ENCODE assay signal across 10 cellular contexts in the genomic region with DNA sequence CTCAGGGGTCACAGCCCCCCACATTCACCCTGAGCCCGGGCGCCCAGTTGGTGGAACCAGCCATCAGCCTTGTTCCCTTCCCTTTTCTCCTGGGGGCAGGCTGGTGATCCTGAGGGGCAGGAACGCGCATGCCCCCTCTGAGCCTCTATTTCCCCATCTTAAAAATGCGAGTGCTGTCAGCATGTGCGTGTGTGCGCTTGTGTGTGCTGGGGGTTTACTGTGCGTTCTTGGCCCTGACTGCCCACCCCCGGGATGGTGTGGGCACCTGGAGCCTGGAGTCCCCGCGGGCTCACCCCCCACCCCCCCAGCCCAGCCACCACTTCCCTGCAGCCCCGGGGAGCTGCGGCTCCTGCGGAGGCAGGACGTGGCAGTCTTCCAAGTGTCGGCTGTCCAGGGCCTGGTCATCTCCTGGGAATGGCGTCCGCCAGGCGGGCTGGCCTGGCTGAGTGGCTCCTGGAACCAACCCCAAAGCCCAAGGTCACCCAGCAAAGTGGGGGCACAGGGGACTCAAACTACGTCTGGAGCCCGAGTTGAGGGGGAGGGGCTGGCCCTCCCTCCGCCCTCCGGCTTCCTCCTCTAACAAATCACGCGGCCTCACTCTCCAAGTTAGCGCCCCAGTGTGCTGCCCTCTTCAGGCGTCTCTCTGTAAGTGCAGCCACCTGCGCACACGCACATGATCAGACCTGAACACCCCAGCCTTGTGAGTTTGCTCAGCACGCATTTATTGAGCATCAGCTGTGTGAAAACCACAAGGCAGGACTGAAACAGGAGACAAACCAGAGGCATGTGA. TPM values are rescaled to one million over a fixed set of nuclear protein-coding genes. Genes with fewer than 3 reads are reported as not detected.
DNase-seq lines count a peak whose midpoint lies in the region; ATAC-seq, FAIRE-seq and TF ChIP-seq lines count a peak whose summit lies in the region.
"Not testable (repeated sequence)": the region's sequence is repeated elsewhere in the genome, so short reads cannot be mapped to it uniquely, and the experiment has no call there.
"Had no signal": no experiment of that assay in that cellular context is flagged by ENCODE, and none has a peak within 500 bp of the region (broad histone marks: within the 10 kb centered on the region; RNA-seq: fewer than 3 reads in every experiment).

No MANE protein-coding gene starts in this region.

- not testable (repeated sequence) for H3K9me3 Mint-ChIP-seq in WTC11

- H3K4ac ChIP-seq in trophoblast cell (ENCODE audit: low read depth, low read length) = not testable (repeated sequence)

- not testable (repeated sequence) for H2BK12ac ChIP-seq in trophoblast cell (ENCODE audit: low read length)

- not testable (repeated sequence) for H2BK5ac ChIP-seq in trophoblast cell (ENCODE audit: low read depth, low read length, poor library complexity)

- H3K9ac ChIP-seq in keratinocyte (ENCODE audit: control insufficient read depth, extremely low read depth, insufficient read depth, low read length); trophoblast cell (ENCODE audit: low read length): not testable (repeated sequence)

- H3K27me3 Mint-ChIP-seq in WTC11 (ENCODE audit: low read depth) = not testable (repeated sequence)

- not testable (repeated sequence) for TF ChIP-seq CTCF in WTC11 (IDR thresholded peaks at IDR 0.05); bronchial epithelial cell (IDR thresholded peaks at IDR 0.05; ENCODE audit: insufficient read depth, low read length, severe bottlenecking); keratinocyte (optimal IDR thresholded peaks at IDR 0.05 in 1 of 3, IDR thresholded peaks at IDR 0.05 in 1 of 3, conservative IDR thresholded peaks at IDR 0.05 in 1 of 3; ENCODE audit: extremely low read depth in 1 of 3, insufficient read depth in 2 of 3, low read length in 3 of 3)

- H4K91ac ChIP-seq in trophoblast cell (ENCODE audit: low read depth, low read length) = peak overlapping the region; percentile 73

- H2AK5ac ChIP-seq in trophoblast cell (ENCODE audit: low read length) = not testable (repeated sequence)

- H3K9me3 ChIP-seq in keratinocyte (ENCODE audit: control insufficient read depth, low read depth, low read length); trophoblast cell (ENCODE audit: insufficient read depth, low read depth, low read length): not testable (repeated sequence)

- DNase-seq in WTC11 (ENCODE audit: low spot score); bronchial epithelial cell (ENCODE audit: low read depth); keratinocyte (ENCODE audit: low read depth, low spot score); trophoblast cell: not testable (repeated sequence)

- H3K36me3 ChIP-seq in bronchial epithelial cell (ENCODE audit: control insufficient read depth, insufficient read depth, low read length); keratinocyte (ENCODE audit: control insufficient read depth in 2 of 2, extremely low read depth in 1 of 2, insufficient read depth in 2 of 2, low read length in 2 of 2); trophoblast cell (ENCODE audit: control insufficient read depth in 1 of 2, insufficient read depth in 2 of 2, low read length in 2 of 2): not testable (repeated sequence)

- H3K18ac ChIP-seq in trophoblast cell (ENCODE audit: low read length) = not testable (repeated sequence)

- POLR2A ChIA-PET in WTC11 (lab: Charles Lee) = not testable (repeated sequence)

- not testable (repeated sequence) for H3K36me3 Mint-ChIP-seq in WTC11

- H3K4me1 Mint-ChIP-seq in WTC11 = not testable (repeated sequence)

- H3K79me2 ChIP-seq in keratinocyte (ENCODE audit: control insufficient read depth, insufficient read depth, low read length); trophoblast cell (ENCODE audit: control insufficient read depth, insufficient read depth, low read length, poor library complexity): not testable (repeated sequence)

- WGBS in trophoblast cell (ENCODE audit: extremely low coverage, insufficient coverage, insufficient read length) = no CpG with 5 or more reads among the region's 30 CpGs

- CTCF ChIA-PET in WTC11 (lab: Charles Lee) = not testable (repeated sequence)

- H4K12ac ChIP-seq in trophoblast cell (ENCODE audit: low read depth, low read length) = not testable (repeated sequence)

- not testable (repeated sequence) for H3K9me1 ChIP-seq in keratinocyte (ENCODE audit: control insufficient read depth, extremely low read depth, insufficient read depth, low read length)

- not testable (repeated sequence) for H3K14ac ChIP-seq in trophoblast cell (ENCODE audit: low read length)

- not testable (repeated sequence) for H4K20me1 ChIP-seq in keratinocyte (ENCODE audit: control insufficient read depth, extremely low read depth, insufficient read depth, low read length)

- not testable (repeated sequence) for H3K4me2 ChIP-seq in keratinocyte (ENCODE audit: control insufficient read depth, extremely low read depth, insufficient read depth, low read depth, low read length); trophoblast cell (ENCODE audit: low read length)

- H2AFZ ChIP-seq in keratinocyte (ENCODE audit: control insufficient read depth, low read length); trophoblast cell (ENCODE audit: insufficient read depth, low read length, poor library complexity): not testable (repeated sequence)

- not testable (repeated sequence) for H3K4me1 ChIP-seq in keratinocyte (ENCODE audit: control insufficient read depth, extremely low read depth, insufficient read depth, low read length); trophoblast cell (ENCODE audit: control insufficient read depth in 1 of 2, insufficient read depth in 2 of 2, low read length in 2 of 2)

- ATAC-seq in GM18858 (IDR thresholded peaks at IDR 0.05; ENCODE audit: unreplicated experiment) (peak; percentile 35), GM21786 (IDR thresholded peaks at IDR 0.05; ENCODE audit: unreplicated experiment) (peak; percentile 64), HG03280 (IDR thresholded peaks at IDR 0.05; ENCODE audit: unreplicated experiment) (peak; percentile 55), WTC11 (peak; percentile 76)

- not testable (repeated sequence) for H3K27ac Mint-ChIP-seq in WTC11

- H3K27ac ChIP-seq in keratinocyte (ENCODE audit: control insufficient read depth, insufficient read depth, low read length); trophoblast cell (ENCODE audit: low read depth, low read length): not testable (repeated sequence)

- H3K4me3 Mint-ChIP-seq in WTC11 = not testable (repeated sequence)

- H3K27me3 ChIP-seq in bronchial epithelial cell (ENCODE audit: control insufficient read depth, insufficient read depth, low read length); keratinocyte (ENCODE audit: control insufficient read depth, extremely low read depth, insufficient read depth, low read length); trophoblast cell (ENCODE audit: insufficient read depth, low read length): not testable (repeated sequence)

- not testable (repeated sequence) for H3K23ac ChIP-seq in trophoblast cell (ENCODE audit: low read length)

- H2BK120ac ChIP-seq in trophoblast cell (ENCODE audit: insufficient read depth, low read length, poor library complexity) = not testable (repeated sequence)

- H4K8ac ChIP-seq in trophoblast cell (ENCODE audit: low read depth, low read length) = peak overlapping the region; percentile 70

- H3K79me1 ChIP-seq in trophoblast cell (ENCODE audit: low read length) = not testable (repeated sequence)

- not testable (repeated sequence) for H3K4me3 ChIP-seq in bronchial epithelial cell (ENCODE audit: low read depth, low read length); keratinocyte (ENCODE audit: control insufficient read depth in 2 of 3, extremely low read depth in 1 of 3, insufficient read depth in 2 of 3, low read depth in 1 of 3, low read length in 3 of 3); trophoblast cell (ENCODE audit: low read depth, low read length)

- FAIRE-seq in bronchial epithelial cell (lab: Jason Lieb, UNC) = peak; percentile 88
- peak; percentile 48 for FAIRE-seq in keratinocyte (lab: Jason Lieb, UNC)

- dilution Hi-C loops in keratinocyte (cut with MboI; ENCODE audit: extremely low pct_ligation_motif_present, low sequenced_read_pairs) = not testable (repeated sequence)

RNA-seq across cellular contexts. Expression of a gene that starts 14.2 kb away (rescaled TPM):
- total RNA-seq in WTC11 (2021) (0.50 to 0.60 TPM (median 0.55 TPM) in 3 replicates), bronchial epithelial cell (not detected in 2 replicates)
- not detected in 3 replicates for polyA plus RNA-seq in keratinocyte
- not detected for polyA plus RNA-seq in keratinocyte (2011; ENCODE audit: low read depth)
- not detected in 2 replicates for polyA plus RNA-seq in keratinocyte (2011; cell fraction: cytosol; rRNA removed)
- polyA plus RNA-seq in keratinocyte (2011; cell fraction: nucleus; rRNA removed) = not detected in 2 replicates
- polyA plus RNA-seq in keratinocyte (2012; ENCODE audit: low replicate concordance) = not detected in 2 replicates
- polyA minus RNA-seq in keratinocyte = not detected in 3 replicates
- not detected for polyA minus RNA-seq in keratinocyte (2011; cell fraction: cytosol; rRNA and poly(A)+ RNA removed)
- 0.63 TPM in 1 of 2 replicates, not detected in the other for polyA minus RNA-seq in keratinocyte (2011; cell fraction: nucleus; rRNA and poly(A)+ RNA removed)
- 0.60 and 0.67 TPM in 2 replicates for polyA plus RNA-seq in trophoblast cell (2013)
- total RNA-seq: Daoy, LHCN-M2, SK-MEL-5 had no signal
